In genomic region chr4:39305902-39306677, GRCh38 we compare ENCODE assay signal across 20 cellular contexts.
A peak's percentile ranks its signal among the peaks of the same experiment; 100 is the strongest.
DNase-seq lines count a peak whose midpoint lies in the region; ATAC-seq and TF ChIP-seq lines count a peak whose summit lies in the region.
"Had no signal": no experiment of that assay in that cellular context is flagged by ENCODE, and none has a peak within 500 bp of the region (broad histone marks: within the 10 kb centered on the region; RNA-seq: fewer than 3 reads in every experiment).

No MANE protein-coding gene starts in this region.

- H3K36me3 Mint-ChIP-seq in neural progenitor cell: peaks cover 26% of the 10 kb centered on the region

- H3K36me3 ChIP-seq in right lobe of liver: peaks cover 0 to 45% (median 19%) of the 10 kb centered on the region in 4 donors
- peaks cover 28% of the 10 kb centered on the region for H3K36me3 ChIP-seq in neural progenitor cell

- no peak overlapping the region for H2AFZ ChIP-seq in neural progenitor cell (replicated peaks)

- H3K4me3 ChIP-seq in right lobe of liver: no peak overlapping the region
- H3K4me3 ChIP-seq in neural progenitor cell: no peak overlapping the region

- peak; percentile 95 for ATAC-seq in esophagus mucosa
- peak; percentile 59 to 80 (median 69) for ATAC-seq in right lobe of liver
- ATAC-seq in GM21825 (IDR thresholded peaks at IDR 0.05; ENCODE audit: unreplicated experiment): no peak
- ATAC-seq: activated CD4-positive, CD25-positive, alpha-beta regulatory T cell treated with anti-CD3 and anti-CD28 coated beads, Interleukin-2, amount 50 U/mL, for 24 hours had no signal

- no peaks in the 10 kb centered on the region for H3K9me3 Mint-ChIP-seq in neural progenitor cell
- H3K9me3 Mint-ChIP-seq: CD14-positive monocyte, type B pancreatic cell had no signal

- no peaks in the 10 kb centered on the region for H4K20me1 ChIP-seq in neural progenitor cell (ENCODE audit: low read depth)

- WGBS in right lobe of liver (ENCODE audit: insufficient coverage, low coverage, low lambda C conversion rate, missing lambda C conversion rate): 63% methylated on average over 12 of the region's 14 CpGs

- no peaks in the 10 kb centered on the region for H3F3A ChIP-seq in neural progenitor cell (ENCODE audit: low read depth)

- no peaks in the 10 kb centered on the region for H3K4me1 Mint-ChIP-seq in neural progenitor cell
- H3K4me1 Mint-ChIP-seq: CD14-positive monocyte had no signal

- H3K4me1 ChIP-seq in right lobe of liver: peaks cover 0 to 10% (median 0%) of the 10 kb centered on the region in 4 donors
- no peaks in the 10 kb centered on the region for H3K4me1 ChIP-seq in neural progenitor cell

- intact Hi-C loops in right lobe of liver (cut with DNase I): no loop called here

- no peak overlapping the region for H3K9ac ChIP-seq in neural progenitor cell

- H3K4me3 Mint-ChIP-seq in neural progenitor cell: no peak overlapping the region
- H3K4me3 Mint-ChIP-seq: CD14-positive monocyte, type B pancreatic cell had no signal

- H3K9me3 ChIP-seq in right lobe of liver (no peaks in the 10 kb centered on the region), neural progenitor cell (ENCODE audit: low read depth) (no peaks in the 10 kb centered on the region)

- no peak for TF ChIP-seq POLR2A in right lobe of liver (IDR thresholded peaks at IDR 0.05)

- no peak for TF ChIP-seq CTCF in right lobe of liver (IDR thresholded peaks at IDR 0.05)
- TF ChIP-seq CTCF in neural progenitor cell (IDR thresholded peaks at IDR 0.05): no peak

- no peak overlapping the region for H3K4me2 ChIP-seq in neural progenitor cell

- H3K79me2 ChIP-seq in neural progenitor cell (ENCODE audit: low read depth): no peaks in the 10 kb centered on the region

- DNase-seq in NCI-H2029 (lab: John Stamatoyannopoulos, UW) (peak; percentile 27), NCI-H2029 treated with DMSO at 0.1 percent for 48 hours (lab: John Stamatoyannopoulos, UW) (no peak), NCI-H2107 (lab: John Stamatoyannopoulos, UW) (peak; percentile 1), right lobe of liver (no peak), NCI-H774 (lab: John Stamatoyannopoulos, UW) (no peak), neural progenitor cell (ENCODE audit: low spot score) (no peak)
- DNase-seq: activated naive CD4-positive, alpha-beta T cell treated with anti-CD3 and anti-CD28 coated beads, Interleukin-2, amount 50 U/mL, for 16 hours; central memory CD4-positive, alpha-beta T cell; DND-41; GOT3; MM.1S; NCI-H2081 treated with DMSO at 0.1 percent for 48 hours; NCI-H82; stimulated activated naive CD4-positive, alpha-beta T cell had no signal

- H3K27ac Mint-ChIP-seq in neural progenitor cell: no peak overlapping the region
- H3K27ac Mint-ChIP-seq: type B pancreatic cell had no signal

- H3K27ac ChIP-seq in right lobe of liver (no peak overlapping the region), neural progenitor cell (no peak overlapping the region)
- H3K27ac ChIP-seq: 22Rv1 had no signal

- H3K27me3 ChIP-seq in right lobe of liver (no peaks in the 10 kb centered on the region), neural progenitor cell (no peaks in the 10 kb centered on the region)

- H3K27me3 Mint-ChIP-seq in neural progenitor cell (ENCODE audit: insufficient read depth, low read depth): peaks cover 2% of the 10 kb centered on the region
- H3K27me3 Mint-ChIP-seq: type B pancreatic cell had no signal

Comparison
In these comparisons a context has a peak if more than half of its experiments do, and no peak if none do; other contexts are left out.
1. DNase-seq: peak in NCI-H2029 (single experiment) and NCI-H2107 (single experiment); none in NCI-H2029 treated with DMSO at 0.1 percent for 48 hours (single experiment), right lobe of liver (0 of 3), NCI-H774 (single experiment) and neural progenitor cell (single experiment).